8 cellular contexts compared by ENCODE assay signal in genomic region chr3:46860381-46861292, GRCh38. TPM values are rescaled to one million over a fixed set of nuclear protein-coding genes. Genes with fewer than 3 reads are reported as not detected.
DNase-seq lines count a peak whose midpoint lies in the region; ATAC-seq and TF ChIP-seq lines count a peak whose summit lies in the region.

No MANE protein-coding gene starts in this region.

- TF ChIP-seq CTCF in 22Rv1 (IDR thresholded peaks at IDR 0.05) (peak; percentile 66), GM12864 (IDR thresholded peaks at IDR 0.05; ENCODE audit: low read depth, low read length, missing control alignments) (peak; percentile 74), WERI-Rb-1 (IDR thresholded peaks at IDR 0.05; ENCODE audit: low read depth, low read length) (peak; percentile 82)

- H3K4me3 Mint-ChIP-seq in immature natural killer cell = no peak overlapping the region

- H3K9me3 Mint-ChIP-seq in immature natural killer cell = no peaks in the 10 kb centered on the region

- H3K36me3 ChIP-seq in WERI-Rb-1 = no peaks in the 10 kb centered on the region

- peaks cover 2 to 3% (median 2%) of the 10 kb centered on the region in 3 donors for H3K27me3 Mint-ChIP-seq in immature natural killer cell (ENCODE audit: low read depth in 3 of 3)

- DNase-seq in GM12864 (ENCODE audit: low read depth) (no peak), WERI-Rb-1 (peak; percentile 65), islet precursor cell (peak; percentile 77), immature natural killer cell (no peak), DMS114 treated with DMSO at 0.1 percent for 48 hours (lab: John Stamatoyannopoulos, UW; ENCODE audit: unreplicated experiment) (no peak)

- H3K27ac ChIP-seq in 22Rv1 (no peak overlapping the region), WERI-Rb-1 (no peak overlapping the region)

- ATAC-seq in HG03135 (IDR thresholded peaks at IDR 0.05; ENCODE audit: unreplicated experiment) (no peak), GM19351 (IDR thresholded peaks at IDR 0.05; ENCODE audit: unreplicated experiment) (no peak)

- H3K27ac Mint-ChIP-seq in immature natural killer cell = no peak overlapping the region

- H3K9me3 ChIP-seq in WERI-Rb-1 (ENCODE audit: severe bottlenecking) = no peaks in the 10 kb centered on the region

- no peaks in the 10 kb centered on the region for H3K36me3 Mint-ChIP-seq in immature natural killer cell

- no peaks in the 10 kb centered on the region for H3K27me3 ChIP-seq in WERI-Rb-1 (ENCODE audit: insufficient read depth, low read depth, severe bottlenecking)

- H3K4me1 Mint-ChIP-seq in immature natural killer cell = no peaks in the 10 kb centered on the region

- no peak overlapping the region for H3K4me3 ChIP-seq in GM12864 (ENCODE audit: low read depth, low read length)
- H3K4me3 ChIP-seq in WERI-Rb-1 (ENCODE audit: low read depth, low read length) = no peak overlapping the region

RNA-seq across cellular contexts. Expression of gene MYL3, which starts 2.6 kb away (rescaled TPM):
- polyA plus RNA-seq in immature natural killer cell = not detected

RNA-seq across cellular contexts. Expression of gene PTH1R, which starts 16.9 kb away (rescaled TPM):
- polyA plus RNA-seq in immature natural killer cell = not detected

Comparison
In these comparisons a context has a peak if more than half of its experiments do, and no peak if none do; other contexts are left out.
1. DNase-seq: peak in WERI-Rb-1 (single experiment) and islet precursor cell (single experiment); none in GM12864 (single experiment), immature natural killer cell (0 of 3) and DMS114 treated with DMSO at 0.1 percent for 48 hours (single experiment).
2. Peak in every context shown above with its lines, with median percentiles within 50 percentile points of each other: CTCF ChIP-seq.